ENCODE assay signal across 34 cellular contexts in genomic region chr6:73477407-73477806, GRCh38.
"Had no signal": no experiment of that assay in that cellular context is flagged by ENCODE, and none has a peak within 500 bp of the region (broad histone marks: within the 10 kb centered on the region; RNA-seq: fewer than 3 reads in every experiment).

No MANE protein-coding gene starts in this region.

- H3K4me1 ChIP-seq: adrenal gland, body of pancreas, breast epithelium had no signal

- H3K9me3 Mint-ChIP-seq: activated B cell treated with CpG ODN at 0.5 μM for 24 hours; activated CD4-positive, alpha-beta memory T cell treated with anti-CD3 and anti-CD28 coated beads for 36 hours; activated CD4-positive, alpha-beta T cell treated with anti-CD3 and anti-CD28 coated beads, Interleukin-2, amount 10 ng/mL, durations not matched to agents 24 days and 14 days; activated naive CD4-positive, alpha-beta T cell treated with anti-CD3 and anti-CD28 coated beads for 36 hours; activated naive CD4-positive, alpha-beta T cell treated with anti-CD3 and anti-CD28 coated beads, Interleukin-2, amount 50 U/mL, for 72 hours; activated naive CD8-positive, alpha-beta T cell treated with anti-CD3 and anti-CD28 coated beads for 36 hours; activated T-cell treated with anti-CD3 and anti-CD28 coated beads, Interleukin-2, amount 50 U/mL, for 4 hours; activated T-cell treated with anti-CD3 and anti-CD28 coated beads, Interleukin-2, amount 50 U/mL, for 72 hours; activated T-helper 1 cell treated with anti-CD3 and anti-CD28 coated beads, Interleukin-12 subunit alpha, Interleukin-12 subunit beta, Interleukin-2, Interleukin-4 antibody, amounts not matched to agents 30 ng/mL and 10 ng/mL and 1 ng/mL, durations not matched to agents 14 hours and 24 hours and 36 hours; activated T-helper 17 cell treated with anti-CD3 and anti-CD28 coated beads, Interleukin-2, amount 50 U/mL, for 72 hours; T-helper 1 cell treated with Interleukin-12 subunit alpha and Interleukin-12 subunit beta and Interleukin-4 antibody, amounts not matched to agents 30 μg/mL and 1 μg/mL, for 36 hours; T-helper 2 cell treated with Interferon-gamma antibody and Interleukin-4, amounts not matched to agents 5 μg/mL and 100 μg/mL, for 36 hours had no signal

- H3K27me3 Mint-ChIP-seq: activated B cell treated with CpG ODN at 0.5 μM for 24 hours; activated CD4-positive, alpha-beta memory T cell treated with anti-CD3 and anti-CD28 coated beads for 36 hours; activated CD4-positive, alpha-beta T cell treated with anti-CD3 and anti-CD28 coated beads, Interleukin-2, amount 10 ng/mL, durations not matched to agents 24 days and 14 days; activated naive CD8-positive, alpha-beta T cell treated with anti-CD3 and anti-CD28 coated beads for 36 hours; activated T-helper 17 cell treated with anti-CD3 and anti-CD28 coated beads, Interleukin-2, amount 50 U/mL, for 72 hours had no signal

- H3K4me1 Mint-ChIP-seq: activated T-helper 17 cell treated with anti-CD3 and anti-CD28 coated beads, Interleukin-2, amount 50 U/mL, for 72 hours had no signal

- ATAC-seq: activated naive CD4-positive, alpha-beta T cell treated with anti-CD3 and anti-CD28 coated beads, Interleukin-2, amount 50 U/mL, for 72 hours; activated T-cell treated with anti-CD3 and anti-CD28 coated beads, Interleukin-2, amount 50 U/mL, for 4 hours; body of pancreas had no signal

- H3K27ac Mint-ChIP-seq: activated B cell treated with CpG ODN at 0.5 μM for 24 hours; activated CD4-positive, alpha-beta memory T cell treated with anti-CD3 and anti-CD28 coated beads for 36 hours; activated CD4-positive, alpha-beta T cell treated with anti-CD3 and anti-CD28 coated beads, Interleukin-2, amount 10 ng/mL, durations not matched to agents 24 days and 14 days; activated naive CD4-positive, alpha-beta T cell treated with anti-CD3 and anti-CD28 coated beads for 36 hours; activated naive CD4-positive, alpha-beta T cell treated with anti-CD3 and anti-CD28 coated beads, Interleukin-2, amount 50 U/mL, for 72 hours; activated naive CD8-positive, alpha-beta T cell treated with anti-CD3 and anti-CD28 coated beads for 36 hours; activated T-cell treated with anti-CD3 and anti-CD28 coated beads, Interleukin-2, amount 50 U/mL, for 72 hours; activated T-helper 1 cell treated with anti-CD3 and anti-CD28 coated beads, Interleukin-12 subunit alpha, Interleukin-12 subunit beta, Interleukin-2, Interleukin-4 antibody, amounts not matched to agents 30 ng/mL and 10 ng/mL and 1 ng/mL, durations not matched to agents 14 hours and 24 hours and 36 hours; activated T-helper 17 cell treated with anti-CD3 and anti-CD28 coated beads, Interleukin-2, amount 50 U/mL, for 72 hours; T-helper 1 cell treated with Interleukin-12 subunit alpha and Interleukin-12 subunit beta and Interleukin-4 antibody, amounts not matched to agents 30 μg/mL and 1 μg/mL, for 36 hours; T-helper 2 cell treated with Interferon-gamma antibody and Interleukin-4, amounts not matched to agents 5 μg/mL and 100 μg/mL, for 36 hours had no signal

- H3K27ac ChIP-seq: adrenal gland, body of pancreas, brain microvascular endothelial cell, breast epithelium, VCaP had no signal

- H3K36me3 ChIP-seq: breast epithelium had no signal

- H3K4me3 ChIP-seq: adrenal gland, body of pancreas, breast epithelium had no signal

- H3K27me3 ChIP-seq: adrenal gland, body of pancreas, brain microvascular endothelial cell, breast epithelium had no signal

- FAIRE-seq: astrocyte, TTC549 had no signal

- H3K9me3 ChIP-seq: adrenal gland, body of pancreas, breast epithelium had no signal

- H3K4me3 Mint-ChIP-seq: activated B cell treated with CpG ODN at 0.5 μM for 24 hours; activated CD4-positive, alpha-beta memory T cell treated with anti-CD3 and anti-CD28 coated beads for 36 hours; activated CD4-positive, alpha-beta T cell treated with anti-CD3 and anti-CD28 coated beads, Interleukin-2, amount 10 ng/mL, durations not matched to agents 24 days and 14 days; activated naive CD4-positive, alpha-beta T cell treated with anti-CD3 and anti-CD28 coated beads for 36 hours; activated naive CD8-positive, alpha-beta T cell treated with anti-CD3 and anti-CD28 coated beads for 36 hours; activated T-cell treated with anti-CD3 and anti-CD28 coated beads, Interleukin-2, amount 50 U/mL, for 4 hours; activated T-cell treated with anti-CD3 and anti-CD28 coated beads, Interleukin-2, amount 50 U/mL, for 72 hours; activated T-helper 1 cell treated with anti-CD3 and anti-CD28 coated beads, Interleukin-12 subunit alpha, Interleukin-12 subunit beta, Interleukin-2, Interleukin-4 antibody, amounts not matched to agents 30 ng/mL and 10 ng/mL and 1 ng/mL, durations not matched to agents 14 hours and 24 hours and 36 hours; activated T-helper 17 cell treated with anti-CD3 and anti-CD28 coated beads, Interleukin-2, amount 50 U/mL, for 72 hours; T-helper 1 cell treated with Interleukin-12 subunit alpha and Interleukin-12 subunit beta and Interleukin-4 antibody, amounts not matched to agents 30 μg/mL and 1 μg/mL, for 36 hours; T-helper 2 cell treated with Interferon-gamma antibody and Interleukin-4, amounts not matched to agents 5 μg/mL and 100 μg/mL, for 36 hours had no signal

- DNase-seq: activated B cell treated with CpG ODN at 0.5 μM for 24 hours; activated CD4-positive, alpha-beta T cell treated with anti-CD3 and anti-CD28 coated beads for 4 hours; activated CD4-positive, alpha-beta T cell treated with anti-CD3 and anti-CD28 coated beads, Interleukin-2, amount 10 ng/mL, durations not matched to agents 24 days and 14 days; activated CD4-positive, alpha-beta T cell treated with anti-CD3 and anti-CD28 coated beads, Interleukin-2, amount 50 U/mL, for 1 hour; activated CD4-positive, alpha-beta T cell treated with anti-CD3 and anti-CD28 coated beads, Interleukin-2, amount 50 U/mL, for 4 hours; activated CD4-positive, CD25-positive, alpha-beta regulatory T cell treated with anti-CD3 and anti-CD28 coated beads, Interleukin-2, amount 50 U/mL, for 72 hours; activated CD8-positive, alpha-beta memory T cell treated with anti-CD3 and anti-CD28 coated beads, Interleukin-2, amount 50 U/mL, for 4 hours; activated effector memory CD4-positive, alpha-beta T cell treated with anti-CD3 and anti-CD28 coated beads, Interleukin-2, amount 50 U/mL, for 16 hours; activated gamma-delta T cell treated with Interleukin-2 at 50 U/mL for 16 hours; activated naive CD4-positive, alpha-beta T cell; activated naive CD4-positive, alpha-beta T cell treated with anti-CD3 and anti-CD28 coated beads for 36 hours; activated naive CD4-positive, alpha-beta T cell treated with anti-CD3 and anti-CD28 coated beads, Interleukin-2, amount 50 U/mL, for 16 hours; activated naive CD8-positive, alpha-beta T cell treated with anti-CD3 and anti-CD28 coated beads for 36 hours; activated T-cell treated with anti-CD3 and anti-CD28 coated beads for 4 hours; activated T-cell treated with anti-CD3 and anti-CD28 coated beads, Interleukin-2, amount 50 U/mL, for 4 hours; adrenal gland; amniotic stem cell; aorta; body of pancreas; brain microvascular endothelial cell; central memory CD4-positive, alpha-beta T cell; T-helper 1 cell; T-helper 9 cell had no signal
